In the genomic region with DNA sequence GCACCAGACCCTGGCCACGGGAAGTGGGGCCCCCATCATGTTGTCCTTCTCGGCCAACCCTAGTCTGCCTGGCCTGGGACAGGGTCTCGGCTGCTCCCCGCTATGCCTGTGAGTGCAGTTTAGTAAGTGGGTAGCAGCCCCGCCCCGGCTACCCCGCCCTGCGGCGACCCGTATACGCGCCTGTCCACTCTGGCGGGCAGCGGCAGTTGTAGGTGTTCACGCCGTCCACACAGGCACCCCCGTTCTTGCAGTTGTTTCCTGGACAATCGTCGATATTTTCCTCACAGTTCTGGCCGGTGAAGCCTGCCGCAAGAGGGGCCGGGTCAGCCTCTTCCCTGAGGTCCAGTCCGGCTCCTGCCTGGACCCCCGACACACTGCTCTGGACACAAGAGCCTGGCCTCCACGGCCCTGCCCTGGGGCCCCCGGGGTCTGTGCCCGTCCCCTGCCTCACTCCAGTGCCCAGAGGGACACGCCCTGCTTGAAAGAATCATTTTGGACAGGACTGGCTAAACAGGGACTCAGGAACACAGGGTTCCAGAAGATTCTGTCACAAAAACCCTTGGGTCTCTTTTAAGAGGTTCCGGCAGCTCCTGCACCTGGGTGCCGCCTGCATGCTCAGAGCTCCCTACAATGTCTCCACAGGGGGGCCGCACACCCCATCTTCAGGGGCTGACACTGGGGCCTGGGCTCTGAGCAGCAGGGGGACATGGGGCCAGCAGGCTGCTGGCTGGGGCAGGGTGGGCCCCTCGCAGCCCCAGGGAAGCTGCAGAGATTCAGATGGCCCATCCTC, we compare ENCODE assay signal across 2 cellular contexts.
TF ChIP-seq lines count a peak whose summit lies in the region.

No MANE protein-coding gene starts in this region.

TF ChIP-seq in Ishikawa, 13 proteins besides CTCF, POLR2A, EP300 and RAD21:
- TF ChIP-seq ZBTB7A (IDR thresholded peaks at IDR 0.05; ENCODE audit: low read depth) (peak; percentile 73; the same call in 1 of the 2 replicates), TEAD4 (IDR thresholded peaks at IDR 0.05) (no peak)

TF ChIP-seq in HepG2, 621 proteins besides CTCF, POLR2A, EP300 and RAD21:
- no peak for TF ChIP-seq AGO1 (IDR thresholded peaks at IDR 0.05; ENCODE audit: low read depth, low read length, poor library complexity, severe bottlenecking)
- no peak for TF ChIP-seq ZNF292 (CRISPR knock-in tag; IDR thresholded peaks at IDR 0.05; ENCODE audit: borderline replicate concordance, low read depth)
- 0 out of 2 replicates have a peak, but pooled peaks have one; percentile 41 for TF ChIP-seq ZBTB38 (CRISPR knock-in tag; IDR thresholded peaks at IDR 0.05)
- 0 out of 2 replicates have a peak, but pooled peaks have one; percentile 11 for TF ChIP-seq ZNF510 (CRISPR knock-in tag; IDR thresholded peaks at IDR 0.05; ENCODE audit: low read depth)
- 0 out of 2 replicates have a peak, but pooled peaks have one; percentile 7 for TF ChIP-seq GABPB1 (CRISPR knock-in tag; IDR thresholded peaks at IDR 0.05)
